ENCODE assay signal across 8 cellular contexts in the genomic region with DNA sequence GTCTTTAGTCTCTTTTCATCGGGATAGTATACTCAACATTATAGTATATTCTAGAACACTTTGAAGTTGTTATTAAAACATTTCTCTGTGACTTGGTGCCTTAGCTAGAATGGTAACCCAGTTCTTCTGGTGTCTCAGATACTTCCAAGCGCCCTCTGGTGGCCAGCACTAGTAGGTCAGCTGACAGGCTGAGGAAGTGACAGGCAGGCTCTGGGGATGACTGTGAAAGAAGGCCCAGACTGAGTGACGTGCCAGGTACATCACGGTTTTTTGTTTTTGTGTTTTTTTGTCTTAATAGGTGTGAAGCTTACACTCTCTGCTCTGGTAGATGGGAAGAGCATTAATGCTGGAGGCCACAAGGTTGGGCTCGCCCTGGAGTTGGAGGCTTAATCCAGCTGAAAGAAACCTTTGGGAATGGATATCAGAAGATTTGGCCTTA. TPM values are rescaled to one million over a fixed set of nuclear protein-coding genes. Genes with fewer than 3 reads are reported as not detected.
DNase-seq lines count a peak whose midpoint lies in the region; ATAC-seq and TF ChIP-seq lines count a peak whose summit lies in the region.

No MANE protein-coding gene starts in this region.

- H3K4me3 ChIP-seq in fibroblast of mammary gland (ENCODE audit: control insufficient read depth, low read depth, low read length) (no peak overlapping the region), neutrophil (ENCODE audit: low read depth in 1 of 2, low read length in 1 of 2) (no peak overlapping the region)

- DNase-seq in Calu3 = peak; percentile 93
- DNase-seq in KG1 (lab: John Stamatoyannopoulos, UW) = peak; percentile 73
- peak; percentile 75 for DNase-seq in RPMI7951 (ENCODE audit: low read depth)
- peak; percentile 84 for DNase-seq in activated T-helper 1 cell treated with Interleukin-2 at 50 U/mL for 16 hours (ENCODE audit: low read depth)
- peak; percentile 86 for DNase-seq in fibroblast of mammary gland (ENCODE audit: low read depth)
- peak in 48 of 49 donors; percentile 10 to 96 (median 81) for DNase-seq in substantia nigra (lab: John Stamatoyannopoulos, UW)

- ATAC-seq in GM21515 (IDR thresholded peaks at IDR 0.05; ENCODE audit: unreplicated experiment) = peak; percentile 40

- intact Hi-C loops in Calu3 (cut with micrococcal nuclease; ENCODE audit: unreplicated experiment) = loop anchor here (1.0 to 10.0 kb wide), 3 partner anchors 42 to 966 kb away; no protein-coding TSS in a partner anchor

- H3K27ac Mint-ChIP-seq in Calu3 (ENCODE audit: unreplicated experiment) = peak overlapping the region; percentile 25

- TF ChIP-seq CTCF in Calu3 (IDR thresholded peaks at IDR 0.05; ENCODE audit: unreplicated experiment) = peak; percentile 93
- TF ChIP-seq CTCF in fibroblast of mammary gland (conservative IDR thresholded peaks at IDR 0.05; ENCODE audit: control insufficient read depth, insufficient read depth, low read depth, low read length) = peak; percentile 94
- TF ChIP-seq CTCF in neutrophil (IDR thresholded peaks at IDR 0.05) = peak; percentile 98

- H3K4me3 Mint-ChIP-seq in Calu3 (ENCODE audit: low read depth, unreplicated experiment) = no peak overlapping the region

- CTCF ChIA-PET in Calu3 (lab: Charles Lee) = interaction anchor here (0.6 to 3.6 kb wide), 4 partner anchors 16 to 127 kb away, joined by 3 to 49 read pairs (median 6); no protein-coding TSS in a partner anchor

- BruUV-seq in Calu3 (replicated peaks; lab: Mats Ljungman, UMichigan) = no TSS peak

- peak overlapping the region; percentile 77 for H3K27ac ChIP-seq in neutrophil
- H3K27ac ChIP-seq in substantia nigra (ENCODE audit: low read depth, low read length, poor library complexity, severe bottlenecking) = no peak overlapping the region

- no peaks in the 10 kb centered on the region for H3K9me3 Mint-ChIP-seq in Calu3 (ENCODE audit: low read depth, unreplicated experiment)

- peaks cover 42% of the 10 kb centered on the region for H3K36me3 ChIP-seq in neutrophil

- peaks cover 20 to 22% of the 10 kb centered on the region in 2 experiments for H3K4me1 ChIP-seq in neutrophil (ENCODE audit: control insufficient read depth in 1 of 2, insufficient read depth in 1 of 2, low read depth in 1 of 2, low read length in 1 of 2)

- no peaks in the 10 kb centered on the region for H3K27me3 ChIP-seq in neutrophil

- peaks cover 95% of the 10 kb centered on the region for H3K36me3 Mint-ChIP-seq in Calu3 (ENCODE audit: insufficient read depth, unreplicated experiment)

- peaks cover 55% of the 10 kb centered on the region for H3K4me1 Mint-ChIP-seq in Calu3 (ENCODE audit: low read depth, unreplicated experiment)

- H3K27me3 Mint-ChIP-seq in Calu3 (ENCODE audit: unreplicated experiment) = no peaks in the 10 kb centered on the region

- no peaks in the 10 kb centered on the region for H3K9me3 ChIP-seq in neutrophil

RNA-seq across cellular contexts. Expression of gene COMTD1, which starts 5.1 kb away (rescaled TPM):
- total RNA-seq in Calu3 (2022) = 52.4 and 67.6 TPM in 2 replicates
- 3.5 and 9.1 TPM in 2 replicates for total RNA-seq in RPMI7951 (2014; rRNA removed; shearing (Covaris generic))

RNA-seq across cellular contexts. Expression of gene VDAC2, which starts 20.0 kb away (rescaled TPM):
- 243 and 254 TPM in 2 replicates for total RNA-seq in Calu3 (2022)
- 160 and 164 TPM in 2 replicates for total RNA-seq in RPMI7951 (2014; rRNA removed; shearing (Covaris generic))
